Comparison of ENCODE assay signal across 8 cellular contexts in genomic region chr12:31325877-31326631, GRCh38. TPM values are rescaled to one million over a fixed set of nuclear protein-coding genes. Genes with fewer than 3 reads are reported as not detected.
DNase-seq lines count a peak whose midpoint lies in the region; ATAC-seq lines count a peak whose summit lies in the region.

Gene SINHCAF, minus strand, starts transcription at chr12:31326150. Its CDS starts 27,946 bp downstream, at chr12:31298204.

- H3K4me3 ChIP-seq in BLaER1 = peak within 1 kb of the TSS; percentile 89

- H3K4me1 ChIP-seq in BLaER1 = peaks cover 36% of the 10 kb centered on the region

- no peaks in the 10 kb centered on the region for H3K9me3 Mint-ChIP-seq in activated CD4-positive, alpha-beta T cell treated with anti-CD3 and anti-CD28 coated beads, Interleukin-2, amount 10 ng/mL, durations not matched to agents 7 days and 5 days

- peak; percentile 49 for ATAC-seq in GM19328 (IDR thresholded peaks at IDR 0.05; ENCODE audit: unreplicated experiment)
- ATAC-seq in HG03520 (IDR thresholded peaks at IDR 0.05; ENCODE audit: unreplicated experiment) = peak; percentile 41

- H3K27ac ChIP-seq in BLaER1 = peak within 1 kb of the TSS; percentile 99

- no peaks in the 10 kb centered on the region for H3K36me3 ChIP-seq in BLaER1

- peak within 1 kb of the TSS; percentile 98 for H3K4me2 ChIP-seq in BLaER1

- H3K27me3 Mint-ChIP-seq in activated CD4-positive, alpha-beta T cell treated with anti-CD3 and anti-CD28 coated beads, Interleukin-2, amount 10 ng/mL, durations not matched to agents 7 days and 5 days = peaks cover 7% of the 10 kb centered on the region

- H3K36me3 Mint-ChIP-seq in activated CD4-positive, alpha-beta T cell treated with anti-CD3 and anti-CD28 coated beads, Interleukin-2, amount 10 ng/mL, durations not matched to agents 7 days and 5 days (ENCODE audit: low read depth) = peaks cover 8% of the 10 kb centered on the region

- peaks cover 23% of the 10 kb centered on the region for H3K4me1 Mint-ChIP-seq in activated CD4-positive, alpha-beta T cell treated with anti-CD3 and anti-CD28 coated beads, Interleukin-2, amount 10 ng/mL, durations not matched to agents 7 days and 5 days

- H3K9ac ChIP-seq in BLaER1 = peak within 1 kb of the TSS; percentile 99

- DNase-seq in NCI-H69 (lab: John Stamatoyannopoulos, UW) (peak; percentile 100), dedifferentiated amniotic fluid mesenchymal stem cell (ENCODE audit: extremely low spot score) (peak; percentile 96), left kidney (ENCODE audit: low read depth, low spot score) (peak; percentile 100)
- peak; percentile 99 for DNase-seq in activated CD4-positive, alpha-beta T cell treated with anti-CD3 and anti-CD28 coated beads, Interleukin-2, amount 10 ng/mL, durations not matched to agents 7 days and 5 days
- peak; percentile 99 for DNase-seq in stimulated activated CD4-positive, alpha-beta T cell treated with anti-CD3 and anti-CD28 coated beads, Interleukin-2, amount 100 ng/mL, for 24 hours

- no peaks in the 10 kb centered on the region for H3K27me3 ChIP-seq in BLaER1

- CTCF ChIA-PET in activated CD4-positive, alpha-beta T cell treated with anti-CD3 and anti-CD28 coated beads, Interleukin-2, amount 10 ng/mL, durations not matched to agents 7 days and 5 days (lab: Charles Lee) = interaction anchor here (0.6 to 1.6 kb wide), 7 partner anchors 8 to 328 kb away, joined by 3 to 4 read pairs (median 3); no protein-coding TSS in a partner anchor

- peaks cover 30% of the 10 kb centered on the region for H4K20me1 ChIP-seq in BLaER1

- H3K27ac Mint-ChIP-seq in activated CD4-positive, alpha-beta T cell treated with anti-CD3 and anti-CD28 coated beads, Interleukin-2, amount 10 ng/mL, durations not matched to agents 7 days and 5 days = peak within 1 kb of the TSS; percentile 97

- peak within 1 kb of the TSS; percentile 98 for H3K4me3 Mint-ChIP-seq in activated CD4-positive, alpha-beta T cell treated with anti-CD3 and anti-CD28 coated beads, Interleukin-2, amount 10 ng/mL, durations not matched to agents 7 days and 5 days

- H3K9me3 ChIP-seq in BLaER1 = no peaks in the 10 kb centered on the region

- POLR2A ChIA-PET in activated CD4-positive, alpha-beta T cell treated with anti-CD3 and anti-CD28 coated beads, Interleukin-2, amount 10 ng/mL, durations not matched to agents 7 days and 5 days (lab: Charles Lee) = interaction anchor here (0.7 kb wide), 1 partner anchor 1430 kb away, joined by 3 read pairs; no protein-coding TSS in a partner anchor

RNA-seq across cellular contexts. Expression of gene SINHCAF, which starts in this region (rescaled TPM):
- 10 to 100 TPM; 91.3 to 92.3 TPM for total RNA-seq in activated CD4-positive, alpha-beta T cell treated with anti-CD3 and anti-CD28 coated beads, Interleukin-2, amount 10 ng/mL, durations not matched to agents 7 days and 5 days

Comparison
In these comparisons a context has a peak if more than half of its experiments do, and no peak if none do; other contexts are left out.
1. Peak in every context shown above with its lines: DNase-seq, ATAC-seq, H3K4me3 ChIP-seq and H3K27ac ChIP-seq.